In the genomic region with DNA sequence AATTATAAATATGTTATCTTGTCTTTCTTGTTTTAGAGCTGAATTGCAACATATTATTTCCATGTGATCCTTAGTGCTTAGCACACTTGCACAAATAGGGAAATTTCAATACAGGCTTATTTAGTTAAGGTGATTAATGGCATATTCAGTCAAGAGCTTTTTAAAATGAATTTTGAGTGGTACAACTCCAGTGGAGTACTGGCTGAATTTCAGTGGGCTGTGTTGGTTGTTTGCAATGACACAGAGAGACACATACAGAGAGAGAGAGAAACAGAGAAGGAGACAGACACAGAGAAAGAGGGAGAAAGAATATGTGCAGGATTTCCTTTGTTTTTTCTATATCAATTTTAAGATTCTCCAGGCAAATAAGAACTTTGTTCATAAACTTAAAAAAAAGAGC, we compare ENCODE assay signal across 27 cellular contexts.
"Had no signal": no experiment of that assay in that cellular context is flagged by ENCODE, and none has a peak within 500 bp of the region (broad histone marks: within the 10 kb centered on the region; RNA-seq: fewer than 3 reads in every experiment).

No MANE protein-coding gene starts in this region.

- H3K4me1 ChIP-seq: suprapubic skin, testis, thyroid gland, tibial artery, tibial nerve, transverse colon, upper lobe of left lung, uterus, vagina had no signal

- H3K4me3 Mint-ChIP-seq: stimulated activated effector memory CD8-positive, alpha-beta T cell treated with anti-CD3 and anti-CD28 coated beads, Interleukin-12 subunit alpha, Interleukin-12 subunit beta, amount 100 ng/mL, for 72 hours; stimulated activated memory B cell treated with anti-CD40 and anti-IgM and Interleukin-4, amounts not matched to agents 10 μg/mL and 1 μg/mL and 100 μg/mL, for 72 hours; stimulated activated naive B cell treated with anti-CD40 and anti-IgM and Interleukin-4, amounts not matched to agents 10 μg/mL and 1 μg/mL and 100 μg/mL, for 72 hours; stimulated activated naive CD8-positive, alpha-beta T cell treated with anti-CD3 and anti-CD28 coated beads, Interleukin-15, amount 100 ng/mL, for 72 hours; stimulated activated naive CD8-positive, alpha-beta T cell treated with anti-CD3 and anti-CD28 coated beads, Interleukin-15, Interleukin-2, amounts not matched to agents 100 ng/mL and 50 ng/mL, for 24 hours; type B pancreatic cell had no signal

- DNase-seq: stimulated activated CD4-positive, alpha-beta T cell treated with anti-CD3 and anti-CD28 coated beads, Interleukin-2, amount 100 ng/mL, for 48 hours; stimulated activated CD4-positive, alpha-beta T cell treated with anti-CD3 and anti-CD28 coated beads, Interleukin-4, amount 100 ng/mL, for 1 hour; stimulated activated CD4-positive, alpha-beta T cell treated with anti-CD3 and anti-CD28 coated beads, Interleukin-4, amount 100 ng/mL, for 24 hours; stimulated activated CD4-positive, alpha-beta T cell treated with anti-CD3 and anti-CD28 coated beads, Interleukin-4, amount 100 ng/mL, for 4 hours; stimulated activated CD8-positive, alpha-beta memory T cell treated with anti-CD3 and anti-CD28 coated beads, Interleukin-4, amount 100 ng/mL, for 48 hours; stimulated activated naive B cell treated with anti-CD40 and anti-IgM and Interleukin-4, amounts not matched to agents 10 μg/mL and 1 μg/mL and 100 μg/mL, for 72 hours; stimulated activated naive CD4-positive, alpha-beta T cell; stimulated activated naive CD4-positive, alpha-beta T cell treated with Interleukin-2 at 50 U/mL for 16 hours; stimulated activated naive CD8-positive, alpha-beta T cell treated with anti-CD3 and anti-CD28 coated beads, Interleukin-15, amount 100 ng/mL, for 72 hours; stimulated activated naive CD8-positive, alpha-beta T cell treated with anti-CD3 and anti-CD28 coated beads, Interleukin-15, Interleukin-2, amounts not matched to agents 100 U/mL and 50 U/mL, for 24 hours; stomach; substantia nigra; testis; thyroid gland; tibial artery; transverse colon; trophoblast cell; upper lobe of left lung; uterus had no signal

- H3K4me3 ChIP-seq: stomach, suprapubic skin, testis, thoracic aorta, thyroid gland, tibial artery, tibial nerve, transverse colon, upper lobe of left lung, uterus, vagina had no signal

- ATAC-seq: stimulated activated effector memory CD8-positive, alpha-beta T cell treated with anti-CD3 and anti-CD28 coated beads, Interleukin-12 subunit alpha, Interleukin-12 subunit beta, amount 100 ng/mL, for 72 hours; stimulated activated memory B cell treated with anti-CD40 and anti-IgM and Interleukin-4, amounts not matched to agents 10 μg/mL and 1 μg/mL and 100 μg/mL, for 72 hours; stimulated activated naive B cell treated with anti-CD40 and anti-IgM and Interleukin-4, amounts not matched to agents 10 μg/mL and 1 μg/mL and 100 μg/mL, for 72 hours; stimulated activated naive CD8-positive, alpha-beta T cell treated with anti-CD3 and anti-CD28 coated beads, Interleukin-15, amount 100 ng/mL, for 72 hours; stimulated activated naive CD8-positive, alpha-beta T cell treated with anti-CD3 and anti-CD28 coated beads, Interleukin-15, Interleukin-2, amounts not matched to agents 100 U/mL and 50 U/mL, for 24 hours had no signal

- H3K27me3 ChIP-seq: stomach, suprapubic skin, testis, thyroid gland, tibial artery, tibial nerve, transverse colon, upper lobe of left lung, uterus, vagina had no signal

- H3K9me3 Mint-ChIP-seq: stimulated activated naive CD8-positive, alpha-beta T cell treated with anti-CD3 and anti-CD28 coated beads, Interleukin-15, amount 100 ng/mL, for 72 hours; type B pancreatic cell had no signal

- H3K27ac ChIP-seq: stomach, suprapubic skin, testis, thoracic aorta, thyroid gland, tibial artery, tibial nerve, transverse colon, upper lobe of left lung, uterus, vagina had no signal

- H3K4me1 Mint-ChIP-seq: stimulated activated effector memory CD8-positive, alpha-beta T cell treated with anti-CD3 and anti-CD28 coated beads, Interleukin-12 subunit alpha, Interleukin-12 subunit beta, amount 100 ng/mL, for 72 hours; stimulated activated memory B cell treated with anti-CD40 and anti-IgM and Interleukin-4, amounts not matched to agents 10 μg/mL and 1 μg/mL and 100 μg/mL, for 72 hours; stimulated activated naive B cell treated with anti-CD40 and anti-IgM and Interleukin-4, amounts not matched to agents 10 μg/mL and 1 μg/mL and 100 μg/mL, for 72 hours; stimulated activated naive CD8-positive, alpha-beta T cell treated with anti-CD3 and anti-CD28 coated beads, Interleukin-15, amount 100 ng/mL, for 72 hours had no signal

- H3K36me3 ChIP-seq: stomach, suprapubic skin, thoracic aorta, thyroid gland, tibial artery, tibial nerve, transverse colon, upper lobe of left lung, uterus, vagina had no signal

- H3K27ac Mint-ChIP-seq: stimulated activated effector memory CD8-positive, alpha-beta T cell treated with anti-CD3 and anti-CD28 coated beads, Interleukin-12 subunit alpha, Interleukin-12 subunit beta, amount 100 ng/mL, for 72 hours; stimulated activated memory B cell treated with anti-CD40 and anti-IgM and Interleukin-4, amounts not matched to agents 10 μg/mL and 1 μg/mL and 100 μg/mL, for 72 hours; stimulated activated naive B cell treated with anti-CD40 and anti-IgM and Interleukin-4, amounts not matched to agents 10 μg/mL and 1 μg/mL and 100 μg/mL, for 72 hours; stimulated activated naive CD8-positive, alpha-beta T cell treated with anti-CD3 and anti-CD28 coated beads, Interleukin-15, amount 100 ng/mL, for 72 hours; stimulated activated naive CD8-positive, alpha-beta T cell treated with anti-CD3 and anti-CD28 coated beads, Interleukin-15, Interleukin-2, amounts not matched to agents 100 ng/mL and 50 ng/mL, for 24 hours; type B pancreatic cell had no signal

- H3K9me3 ChIP-seq: stomach, testis, thoracic aorta, thyroid gland, tibial artery, tibial nerve, upper lobe of left lung, uterus, vagina had no signal

- H3K27me3 Mint-ChIP-seq: stimulated activated memory B cell treated with anti-CD40 and anti-IgM and Interleukin-4, amounts not matched to agents 10 μg/mL and 1 μg/mL and 100 μg/mL, for 72 hours; stimulated activated naive B cell treated with anti-CD40 and anti-IgM and Interleukin-4, amounts not matched to agents 10 μg/mL and 1 μg/mL and 100 μg/mL, for 72 hours; stimulated activated naive CD8-positive, alpha-beta T cell treated with anti-CD3 and anti-CD28 coated beads, Interleukin-15, amount 100 ng/mL, for 72 hours; stimulated activated naive CD8-positive, alpha-beta T cell treated with anti-CD3 and anti-CD28 coated beads, Interleukin-15, Interleukin-2, amounts not matched to agents 100 ng/mL and 50 ng/mL, for 24 hours; type B pancreatic cell had no signal

- H3K36me3 Mint-ChIP-seq: stimulated activated effector memory CD8-positive, alpha-beta T cell treated with anti-CD3 and anti-CD28 coated beads, Interleukin-12 subunit alpha, Interleukin-12 subunit beta, amount 100 ng/mL, for 72 hours; stimulated activated memory B cell treated with anti-CD40 and anti-IgM and Interleukin-4, amounts not matched to agents 10 μg/mL and 1 μg/mL and 100 μg/mL, for 72 hours; stimulated activated naive B cell treated with anti-CD40 and anti-IgM and Interleukin-4, amounts not matched to agents 10 μg/mL and 1 μg/mL and 100 μg/mL, for 72 hours; type B pancreatic cell had no signal
